ENCODE assay signal across 18 cellular contexts in the genomic region with DNA sequence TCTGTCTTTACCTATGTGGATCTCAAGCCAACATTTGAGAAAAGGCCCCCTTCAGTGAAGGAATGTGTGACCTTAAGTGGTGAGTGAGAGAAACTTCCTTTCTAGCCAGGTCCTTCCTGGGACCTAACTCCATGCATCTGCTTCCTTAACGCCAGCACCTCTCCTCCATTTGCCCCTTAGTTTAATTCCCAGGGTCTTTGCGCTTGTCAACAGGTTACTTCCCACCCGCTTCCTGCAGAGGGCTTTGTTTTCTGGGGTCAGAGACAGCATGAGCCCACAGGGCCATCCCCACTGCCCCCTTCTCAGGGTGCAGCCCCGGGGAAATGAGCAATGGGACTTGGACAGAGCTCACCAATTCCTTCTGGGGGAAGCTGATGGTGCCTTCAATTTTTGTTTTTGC. TPM values are rescaled to one million over a fixed set of nuclear protein-coding genes. Genes with fewer than 3 reads are reported as not detected.
DNase-seq lines count a peak whose midpoint lies in the region; ATAC-seq, FAIRE-seq and TF ChIP-seq lines count a peak whose summit lies in the region.
"Had no signal": no experiment of that assay in that cellular context is flagged by ENCODE, and none has a peak within 500 bp of the region (broad histone marks: within the 10 kb centered on the region; RNA-seq: fewer than 3 reads in every experiment).

No MANE protein-coding gene starts in this region.

- no peak overlapping the region for H3K9ac ChIP-seq in HepG2 (ENCODE audit: insufficient read depth, low read depth, low read length)

- H3K9me3 ChIP-seq in HepG2 (ENCODE audit: low read length) (no peaks in the 10 kb centered on the region), right lobe of liver (no peaks in the 10 kb centered on the region)

- H2AFZ ChIP-seq in HepG2 (ENCODE audit: low read length): no peak overlapping the region

- no peak for ATAC-seq in HepG2
- no peak for ATAC-seq in right lobe of liver
- no peak for ATAC-seq in GM18868 (IDR thresholded peaks at IDR 0.05; ENCODE audit: unreplicated experiment)
- no peak for ATAC-seq in GM18511 (IDR thresholded peaks at IDR 0.05; ENCODE audit: unreplicated experiment)

- intact Hi-C loops in HepG2 (cut with micrococcal nuclease; ENCODE audit: unreplicated experiment): no loop called here
- intact Hi-C loops in right lobe of liver (cut with DNase I): no loop called here

- TF ChIP-seq POLR2A in HepG2 (IDR thresholded peaks at IDR 0.05; ENCODE audit: insufficient read depth in 1 of 2, low read depth in 2 of 2, low read length in 2 of 2) (no peak), right lobe of liver (IDR thresholded peaks at IDR 0.05) (no peak)

- H3K27me3 ChIP-seq in HepG2 (ENCODE audit: control insufficient read depth in 1 of 2, insufficient read depth in 2 of 2, low read length in 2 of 2): no peaks in the 10 kb centered on the region
- no peaks in the 10 kb centered on the region for H3K27me3 ChIP-seq in right lobe of liver

- peaks cover 22% of the 10 kb centered on the region for H3K4me1 ChIP-seq in HepG2 (ENCODE audit: insufficient read depth, low read length)
- H3K4me1 ChIP-seq in right lobe of liver: no peaks in the 10 kb centered on the region

- in situ Hi-C loops in HepG2 (cut with HindIII; ENCODE audit: extremely low pct_ligation_motif_present, low pct_unique_long_range_greater_than_20kb): no loop called here

- no peak overlapping the region for H3K27ac Mint-ChIP-seq in chondrocyte (ENCODE audit: unreplicated experiment)
- H3K27ac Mint-ChIP-seq: B cell; CD4-positive, alpha-beta T cell had no signal

- FAIRE-seq in HepG2 (lab: Jason Lieb, UNC): no peak
- FAIRE-seq: G401.6, GM12891, H54 had no signal

- CTCF ChIA-PET in HepG2 (lab: Yijun Ruan, JAX; ENCODE audit: low intra/inter-chr PET ratio, low total read pairs): no interaction called here

- H3K4me3 Mint-ChIP-seq in chondrocyte (ENCODE audit: unreplicated experiment): no peak overlapping the region
- H3K4me3 Mint-ChIP-seq: B cell; CD4-positive, alpha-beta T cell had no signal

- H3K4me1 Mint-ChIP-seq in chondrocyte (ENCODE audit: low read depth): peaks cover 20% of the 10 kb centered on the region
- H3K4me1 Mint-ChIP-seq: B cell had no signal

- H3K36me3 ChIP-seq in HepG2 (replicated peaks in 1 of 2; ENCODE audit: control insufficient read depth in 1 of 2, insufficient read depth in 2 of 2, low read length in 2 of 2): no peaks in the 10 kb centered on the region
- H3K36me3 ChIP-seq in right lobe of liver: no peaks in the 10 kb centered on the region

- TF ChIP-seq CTCF in HepG2 (CRISPR knock-in tag; IDR thresholded peaks at IDR 0.05): no peak
- TF ChIP-seq CTCF in right lobe of liver (IDR thresholded peaks at IDR 0.05): no peak
- TF ChIP-seq CTCF in chondrocyte (IDR thresholded peaks at IDR 0.05): no peak

- H3K36me3 Mint-ChIP-seq in chondrocyte (ENCODE audit: low read depth): no peaks in the 10 kb centered on the region

- H3K27ac ChIP-seq in HepG2 (ENCODE audit: extremely low read length, insufficient read depth, low read length) (no peak overlapping the region), right lobe of liver (no peak overlapping the region)

- no peak for TF ChIP-seq EP300 in HepG2 (IDR thresholded peaks at IDR 0.05; ENCODE audit: low read depth in 2 of 2, low read length in 2 of 2)
- TF ChIP-seq EP300 in HepG2 (CRISPR knock-in tag; IDR thresholded peaks at IDR 0.05; ENCODE audit: borderline replicate concordance): no peak

- 74% methylated on average over 4 of the region's 4 CpGs for WGBS in HepG2 (ENCODE audit: low lambda C conversion rate)
- 67% methylated on average over 1 of the region's 4 CpGs for WGBS in right lobe of liver (ENCODE audit: insufficient coverage, low coverage, low lambda C conversion rate, missing lambda C conversion rate)

- H3K4me3 ChIP-seq in HepG2 (replicated peaks in 1 of 3; ENCODE audit: insufficient read depth in 1 of 3, low read depth in 2 of 3, low read length in 3 of 3) (no peak overlapping the region), right lobe of liver (no peak overlapping the region)

- no peak for TF ChIP-seq RAD21 in HepG2 (CRISPR knock-in tag; IDR thresholded peaks at IDR 0.05)

- DNase-seq in HepG2 (ENCODE audit: low spot score) (no peak), right lobe of liver (no peak), chondrocyte (ENCODE audit: low spot score) (peak; percentile 10), mesenteric fat pad (ENCODE audit: low spot score) (peak; percentile 8), AG08395 (ENCODE audit: low spot score) (no peak)
- DNase-seq: 8988T; ACHN; C1 segment of cervical spinal cord; Calu3; CD4-positive, alpha-beta T cell; DMS79 had no signal

- no TSS peak for BruUV-seq in HepG2 (replicated peaks; lab: Mats Ljungman, UMichigan)

- no peaks in the 10 kb centered on the region for H3K79me2 ChIP-seq in HepG2 (ENCODE audit: insufficient read depth, low read length)

- H3K27me3 Mint-ChIP-seq in chondrocyte (ENCODE audit: low read depth): no peaks in the 10 kb centered on the region
- H3K27me3 Mint-ChIP-seq: B cell; CD4-positive, alpha-beta T cell had no signal

- no peaks in the 10 kb centered on the region for H3K9me3 Mint-ChIP-seq in chondrocyte (ENCODE audit: low read depth)
- H3K9me3 Mint-ChIP-seq: CD4-positive, alpha-beta T cell had no signal

- H3K4me2 ChIP-seq in HepG2 (ENCODE audit: low read depth, low read length): no peak overlapping the region

- no peaks in the 10 kb centered on the region for H4K20me1 ChIP-seq in HepG2 (ENCODE audit: insufficient read depth, low read length)

- POLR2A ChIA-PET in HepG2 (lab: Yijun Ruan, JAX): no interaction called here

TF ChIP-seq in HepG2, 621 proteins besides CTCF, POLR2A, EP300 and RAD21:
- no peak for TF ChIP-seq MAF1 (CRISPR knock-in tag; IDR thresholded peaks at IDR 0.05; ENCODE audit: borderline replicate concordance)
- TF ChIP-seq DPF2 (CRISPR knock-in tag; IDR thresholded peaks at IDR 0.05; ENCODE audit: borderline replicate concordance, low read depth): no peak
- peak; percentile 89 for TF ChIP-seq ZBTB33 (CRISPR knock-in tag; IDR thresholded peaks at IDR 0.05)
- TF ChIP-seq, protein P1, sequence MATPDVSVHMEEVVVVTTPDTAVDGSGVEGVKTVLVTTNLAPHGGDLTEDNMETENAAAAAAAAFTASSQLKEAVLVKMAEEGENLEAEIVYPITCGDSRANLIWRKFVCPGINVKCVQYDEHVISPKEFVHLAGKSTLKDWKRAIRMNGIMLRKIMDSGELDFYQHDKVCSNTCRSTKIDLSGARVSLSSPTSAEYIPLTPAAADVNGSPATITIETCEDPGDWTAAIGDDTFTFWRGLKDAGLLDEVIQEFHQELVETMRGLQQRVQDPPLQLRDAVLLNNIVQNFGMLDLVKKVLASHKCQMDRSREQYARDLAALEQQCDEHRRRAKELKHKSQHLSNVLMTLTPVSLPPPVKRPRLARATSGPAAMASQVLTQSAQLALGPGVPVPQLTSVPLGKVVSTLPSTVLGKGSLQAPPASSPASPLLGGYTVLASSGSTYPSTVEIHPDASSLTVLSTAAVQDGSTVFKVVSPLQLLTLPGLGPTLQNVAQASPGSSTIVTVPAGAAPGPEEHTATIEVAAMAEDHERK (CRISPR knock-in tag; IDR thresholded peaks at IDR 0.05; ENCODE audit: low read depth): no peak
TF ChIP-seq in HepG2: peak in this region for 1.

RNA-seq across cellular contexts. Expression of gene EVA1C, which starts 54.8 kb away (rescaled TPM):
- total RNA-seq in HepG2 (2016; rRNA removed; fragmentation: Illumina TruSeq; extraction: Trizol) (0.29 TPM in 1 of 2 replicates, not detected in the other), right lobe of liver (1 to 10 TPM; 2.4 to 5.9 (median 4.2) TPM), chondrocyte (1.5 to 2.0 TPM (median 1.6 TPM) in 3 replicates), mesenteric fat pad (50.3 TPM)
- not detected in 2 replicates for total RNA-seq in HepG2 (2016; cell fraction: cytosol; rRNA removed; fragmentation: Illumina TruSeq; extraction: Trizol; ENCODE audit: low read depth)
- total RNA-seq in HepG2 (2016; cell fraction: insoluble cytoplasmic fraction; rRNA removed; fragmentation: Illumina TruSeq; extraction: Trizol): not detected in 2 replicates
- 0.14 TPM in 1 of 2 replicates, not detected in the other for total RNA-seq in HepG2 (2016; cell fraction: membrane; rRNA removed; fragmentation: Illumina TruSeq; extraction: Trizol)
- not detected in 2 replicates for total RNA-seq in HepG2 (2016; cell fraction: nucleus; rRNA removed; fragmentation: Illumina TruSeq; extraction: Trizol)
- 0.33 and 0.34 TPM in 2 replicates for polyA plus RNA-seq in HepG2 (2011; rRNA removed)
- 0.40 and 0.54 TPM in 2 replicates for polyA plus RNA-seq in HepG2 (2011; cell fraction: cytosol; rRNA removed)
- polyA plus RNA-seq in HepG2 (2011; cell fraction: nucleus; rRNA removed): 0.12 and 0.55 TPM in 2 replicates
- 0.67 and 0.79 TPM in 2 replicates for polyA plus RNA-seq in HepG2 (2012)
- 0.09 TPM in 1 of 2 replicates, not detected in the other for polyA plus RNA-seq in HepG2 (2016; cell fraction: cytosol; fragmentation: Illumina TruSeq; extraction: Trizol; ENCODE audit: low read depth)
- polyA plus RNA-seq in HepG2 (2016; cell fraction: insoluble cytoplasmic fraction; fragmentation: Illumina TruSeq; extraction: Trizol; ENCODE audit: low read depth): not detected in 2 replicates
- 0.22 TPM in 1 of 2 replicates, not detected in the other for polyA plus RNA-seq in HepG2 (2016; cell fraction: membrane; fragmentation: Illumina TruSeq; extraction: Trizol; ENCODE audit: low read depth)
- not detected in 2 replicates for polyA plus RNA-seq in HepG2 (2016; cell fraction: nucleus; fragmentation: Illumina TruSeq; extraction: Trizol; ENCODE audit: insufficient read depth, low read depth)
- 1.4 and 58.2 TPM in 2 replicates for polyA minus RNA-seq in HepG2 (2011; rRNA and poly(A)+ RNA removed; ENCODE audit: low replicate concordance)
- not detected in 2 replicates for polyA minus RNA-seq in HepG2 (2011; cell fraction: cytosol; rRNA and poly(A)+ RNA removed)
- 0.52 TPM in 1 of 2 replicates, not detected in the other for polyA minus RNA-seq in HepG2 (2011; cell fraction: nucleus; rRNA and poly(A)+ RNA removed)
- total RNA-seq: HT1080 had no signal

Comparison
In these comparisons a context has a peak if more than half of its experiments do, and no peak if none do; other contexts are left out.
1. DNase-seq: peak in chondrocyte (single experiment) and mesenteric fat pad (single experiment); none in HepG2 (single experiment), right lobe of liver (0 of 3) and AG08395 (single experiment).